In genomic region chrX:107934262-107934661, GRCh38 we compare ENCODE assay signal across 26 cellular contexts. TPM values are rescaled to one million over a fixed set of nuclear protein-coding genes. Genes with fewer than 3 reads are reported as not detected.
A peak's percentile ranks its signal among the peaks of the same experiment; 100 is the strongest.
DNase-seq lines count a peak whose midpoint lies in the region; ATAC-seq, FAIRE-seq and TF ChIP-seq lines count a peak whose summit lies in the region.
"Had no signal": no experiment of that assay in that cellular context is flagged by ENCODE, and none has a peak within 500 bp of the region (broad histone marks: within the 10 kb centered on the region; RNA-seq: fewer than 3 reads in every experiment).

No MANE protein-coding gene starts in this region.

- H3K4me1 ChIP-seq in SK-N-SH (ENCODE audit: control insufficient read depth in 1 of 2, insufficient read depth in 2 of 2, low read depth in 1 of 2, low read length in 1 of 2) (no peaks in the 10 kb centered on the region), HCT116 (ENCODE audit: control insufficient read depth in 1 of 2, insufficient read depth in 2 of 2, low read length in 2 of 2) (peaks cover 0 to 8% of the 10 kb centered on the region in 2 experiments; a peak in 1 of 4 replicates), small intestine (ENCODE audit: control insufficient read depth in 2 of 2, insufficient read depth in 1 of 2, low read depth in 1 of 2, low read length in 1 of 2) (no peaks in the 10 kb centered on the region)
- H3K4me1 ChIP-seq: BE2C, BLaER1, Caco-2 had no signal

- H3K4me2 ChIP-seq in SK-N-SH (no peak overlapping the region), HCT116 (ENCODE audit: low read length) (no peak overlapping the region)
- H3K4me2 ChIP-seq: BLaER1 had no signal

- RAD21 ChIA-PET in HCT116 (lab: Charles Lee; ENCODE audit: low non-redundant PET in 1 of 2, low total read pairs in 2 of 2, uncharacterized antibody in 2 of 2, unreplicated experiment in 2 of 2), result no interaction called here

- peaks cover 1% of the 10 kb centered on the region for H3K36me3 Mint-ChIP-seq in activated CD4-positive, alpha-beta T cell treated with anti-CD3 and anti-CD28 coated beads for 36 hours (ENCODE audit: low read depth)

- TF ChIP-seq POLR2A in HCT116 (IDR thresholded peaks at IDR 0.05; ENCODE audit: borderline replicate concordance, extremely low read depth, insufficient read depth, insufficient read length), result no peak

- TF ChIP-seq CTCF in SK-N-SH (IDR thresholded peaks at IDR 0.05), result no peak
- no peak for TF ChIP-seq CTCF in HCT116 (IDR thresholded peaks at IDR 0.05 in 2 of 3, conservative IDR thresholded peaks at IDR 0.05 in 1 of 3; ENCODE audit: borderline replicate concordance in 1 of 3, insufficient read depth in 1 of 3, low read depth in 2 of 3, low read length in 2 of 3)

- FAIRE-seq in small intestine (lab: Jason Lieb, UNC), result no peak
- FAIRE-seq: D721Med, G401.6, GM12891, GM19239 had no signal

- TF ChIP-seq RAD21 in SK-N-SH (IDR thresholded peaks at IDR 0.05; ENCODE audit: low read length), result no peak
- no peak for TF ChIP-seq RAD21 in HCT116 (IDR thresholded peaks at IDR 0.05; ENCODE audit: low read depth)
- no peak for TF ChIP-seq RAD21 in Ishikawa (IDR thresholded peaks at IDR 0.05; ENCODE audit: low read depth)

- POLR2A ChIA-PET in SK-N-SH (lab: Yijun Ruan, JAX), result no interaction called here
- POLR2A ChIA-PET in HCT116 (lab: Charles Lee), result no interaction called here
- POLR2A ChIA-PET in activated CD4-positive, alpha-beta T cell treated with anti-CD3 and anti-CD28 coated beads for 36 hours (lab: Charles Lee), result no interaction called here

- H3K9me3 ChIP-seq in SK-N-SH, result no peaks in the 10 kb centered on the region
- no peaks in the 10 kb centered on the region for H3K9me3 ChIP-seq in HCT116 (ENCODE audit: control insufficient read depth in 1 of 2, insufficient read depth in 1 of 2, low read depth in 1 of 2, low read length in 2 of 2)
- H3K9me3 ChIP-seq in small intestine (ENCODE audit: control insufficient read depth, low read depth), result no peaks in the 10 kb centered on the region
- H3K9me3 ChIP-seq: BE2C, Caco-2 had no signal

- H3F3A ChIP-seq in SK-N-SH (replicated peaks; ENCODE audit: insufficient read depth), result no peaks in the 10 kb centered on the region

- H3K27ac Mint-ChIP-seq in activated CD4-positive, alpha-beta T cell treated with anti-CD3 and anti-CD28 coated beads for 36 hours, result no peak overlapping the region
- H3K27ac Mint-ChIP-seq: CD4-positive, alpha-beta T cell; CD8-positive, alpha-beta T cell had no signal

- H3K4me3 ChIP-seq in SK-N-SH (ENCODE audit: low read depth in 2 of 2, low read length in 1 of 2), result no peak overlapping the region
- H3K4me3 ChIP-seq in HCT116 (replicated peaks in 1 of 2; ENCODE audit: low read depth in 1 of 2, low read length in 2 of 2), result no peak overlapping the region
- H3K4me3 ChIP-seq in small intestine (ENCODE audit: low read depth in 1 of 2, low read length in 2 of 2), result no peak overlapping the region
- H3K4me3 ChIP-seq: BLaER1 had no signal

- intact Hi-C loops in HCT116 (cut with micrococcal nuclease), result no loop called here
- intact Hi-C loops in activated CD4-positive, alpha-beta T cell treated with anti-CD3 and anti-CD28 coated beads for 36 hours (cut with DNase I, micrococcal nuclease), result no loop called here

- no peak overlapping the region for H2AFZ ChIP-seq in SK-N-SH (ENCODE audit: low read depth)
- H2AFZ ChIP-seq in HCT116 (ENCODE audit: low read depth, low read length, poor library complexity, severe bottlenecking), result no peak overlapping the region

- peaks cover 11% of the 10 kb centered on the region for H3K27me3 Mint-ChIP-seq in activated CD4-positive, alpha-beta T cell treated with anti-CD3 and anti-CD28 coated beads for 36 hours

- H3K27ac ChIP-seq in SK-N-SH (ENCODE audit: low read depth in 2 of 2, low read length in 1 of 2) (no peak overlapping the region), HCT116 (ENCODE audit: low read depth, low read length) (no peak overlapping the region), epithelial cell of prostate (peak overlapping the region; percentile 80), small intestine (ENCODE audit: low read depth in 1 of 2, low read length in 1 of 2) (no peak overlapping the region)
- H3K27ac ChIP-seq: 22Rv1, BLaER1, C4-2B had no signal

- no peaks in the 10 kb centered on the region for H3K9me3 Mint-ChIP-seq in activated CD4-positive, alpha-beta T cell treated with anti-CD3 and anti-CD28 coated beads for 36 hours (ENCODE audit: low read depth)
- H3K9me3 Mint-ChIP-seq: CD4-positive, alpha-beta T cell; CD8-positive, alpha-beta T cell had no signal

- H3K79me2 ChIP-seq in SK-N-SH (ENCODE audit: insufficient read depth), result no peaks in the 10 kb centered on the region
- H3K79me2 ChIP-seq in HCT116 (ENCODE audit: insufficient read depth, low read length), result no peaks in the 10 kb centered on the region

- H3K9ac ChIP-seq in SK-N-SH (no peak overlapping the region), HCT116 (ENCODE audit: low read length) (no peak overlapping the region)
- H3K9ac ChIP-seq: BLaER1 had no signal

- H3K9me2 ChIP-seq in SK-N-SH (no peaks in the 10 kb centered on the region; the same call in 1 of the 2 replicates), HCT116 (ENCODE audit: insufficient read depth) (no peaks in the 10 kb centered on the region)

- no TSS peak for BruUV-seq in HCT116 (replicated peaks; lab: Mats Ljungman, UMichigan)

- DNase-seq in SK-N-SH (no peak), HCT116 (ENCODE audit: low read depth, low spot score) (no peak), epithelial cell of prostate (ENCODE audit: low read depth, low spot score) (no peak), small intestine (no peak)
- DNase-seq in activated CD4-positive, CD25-positive, alpha-beta regulatory T cell (lab: John Stamatoyannopoulos, UW), result no peak
- no peak for DNase-seq in activated CD4-positive, alpha-beta T cell treated with anti-CD3 and anti-CD28 coated beads for 36 hours
- DNase-seq: ACHN; BE2C; Caco-2; Calu3; CD4-positive, alpha-beta T cell; CD8-positive, alpha-beta T cell; DMS79 treated with DMSO at 0.1 percent for 48 hours; GF-D8 had no signal

- H4K20me1 ChIP-seq in SK-N-SH (ENCODE audit: insufficient read depth) (no peaks in the 10 kb centered on the region), HCT116 (ENCODE audit: insufficient read depth) (no peaks in the 10 kb centered on the region)
- H4K20me1 ChIP-seq: BLaER1 had no signal

- no peak overlapping the region for H3K4me3 Mint-ChIP-seq in activated CD4-positive, alpha-beta T cell treated with anti-CD3 and anti-CD28 coated beads for 36 hours
- H3K4me3 Mint-ChIP-seq: CD4-positive, alpha-beta T cell; CD8-positive, alpha-beta T cell had no signal

- H3K36me3 ChIP-seq in SK-N-SH (replicated peaks in 1 of 2; ENCODE audit: control insufficient read depth in 1 of 2, insufficient read depth in 2 of 2, low read length in 1 of 2) (no peaks in the 10 kb centered on the region), HCT116 (ENCODE audit: control insufficient read depth in 1 of 2, insufficient read depth in 2 of 2, low read length in 2 of 2) (no peaks in the 10 kb centered on the region), small intestine (ENCODE audit: control insufficient read depth in 2 of 2, insufficient read depth in 2 of 2, low read length in 2 of 2) (no peaks in the 10 kb centered on the region)
- H3K36me3 ChIP-seq: BE2C, BLaER1 had no signal

- TF ChIP-seq EP300 in SK-N-SH (IDR thresholded peaks at IDR 0.05; ENCODE audit: borderline replicate concordance in 1 of 2, low read depth in 1 of 2, low read length in 1 of 2), result no peak
- no peak for TF ChIP-seq EP300 in Ishikawa (IDR thresholded peaks at IDR 0.05; ENCODE audit: borderline replicate concordance)

- 11% methylated on average over 1 of the region's 1 CpG for WGBS in SK-N-SH (ENCODE audit: low lambda C conversion rate)
- WGBS in small intestine, 3 donors, result 92 to 97% (median 94%) methylated on average over 1 of the region's 1 CpG

- CTCF ChIA-PET in SK-N-SH (lab: Yijun Ruan, JAX) (interaction anchor here (1.1 kb wide), 1 partner anchor 9 kb away, joined by 3 read pairs; no protein-coding TSS in a partner anchor), HCT116 (lab: Charles Lee) (no interaction called here)
- CTCF ChIA-PET in activated CD4-positive, alpha-beta T cell treated with anti-CD3 and anti-CD28 coated beads for 36 hours (lab: Charles Lee), result interaction anchor here (1.1 kb wide), 1 partner anchor 136 kb away, joined by 3 read pairs; no protein-coding TSS in a partner anchor

- H3K27me3 ChIP-seq in SK-N-SH (ENCODE audit: insufficient read depth), result no peaks in the 10 kb centered on the region
- H3K27me3 ChIP-seq in HCT116 (ENCODE audit: insufficient read depth, low read length), result no peaks in the 10 kb centered on the region
- no peaks in the 10 kb centered on the region for H3K27me3 ChIP-seq in small intestine (ENCODE audit: control insufficient read depth in 2 of 2, insufficient read depth in 2 of 2, low read length in 2 of 2)
- H3K27me3 ChIP-seq: BE2C had no signal

- ATAC-seq in SK-N-SH treated with all-trans-retinoic acid at 6 μM for 48 hours, result no peak
- no peak for ATAC-seq in HCT116
- ATAC-seq in activated CD4-positive, alpha-beta T cell treated with anti-CD3 and anti-CD28 coated beads for 36 hours, result no peak
- ATAC-seq: CD8-positive, alpha-beta T cell had no signal

- peaks cover 4% of the 10 kb centered on the region for H3K4me1 Mint-ChIP-seq in activated CD4-positive, alpha-beta T cell treated with anti-CD3 and anti-CD28 coated beads for 36 hours

TF ChIP-seq in SK-N-SH, 30 proteins besides CTCF, POLR2A, EP300 and RAD21 (continues in another document):
- no peak for TF ChIP-seq TCF12 (IDR thresholded peaks at IDR 0.05)

TF ChIP-seq in SK-N-SH treated with all-trans-retinoic acid at 6 μM for 48 hours, 23 proteins besides CTCF, POLR2A, EP300 and RAD21 (continues in another document):
- TF ChIP-seq TOX (CRISPR knock-in tag; IDR thresholded peaks at IDR 0.05; ENCODE audit: borderline replicate concordance) (no peak), ZFP3 (CRISPR knock-in tag; IDR thresholded peaks at IDR 0.05) (no peak)

TF ChIP-seq in Ishikawa, 13 proteins besides CTCF, POLR2A, EP300 and RAD21 (continues in another document):
- TF ChIP-seq TCF12 (IDR thresholded peaks at IDR 0.05; ENCODE audit: low read depth), result no peak

RNA-seq across cellular contexts. Expression of gene TEX13B, which starts 47.9 kb away (rescaled TPM):
- polyA plus RNA-seq in SK-N-SH (2012; rRNA removed), result not detected in 2 replicates
- polyA plus RNA-seq in SK-N-SH (2012; cell fraction: cytosol; rRNA removed), result not detected in 2 replicates
- polyA plus RNA-seq in SK-N-SH (2012; cell fraction: nucleus; rRNA removed), result not detected in 2 replicates
- total RNA-seq in HCT116 (2021; ENCODE audit: unreplicated experiment), result not detected
- 0.08 TPM in 1 of 2 replicates, not detected in the other for polyA plus RNA-seq in HCT116 (2012)
- not detected for polyA plus RNA-seq in small intestine
- total RNA-seq in activated CD4-positive, alpha-beta T cell treated with anti-CD3 and anti-CD28 coated beads for 36 hours, result not detected
- total RNA-seq: A172; A673; Caco-2; Calu3; CD4-positive, alpha-beta T cell; CD8-positive, alpha-beta T cell had no signal
- polyA plus RNA-seq: AG04450 had no signal
